ENCODE assay signal across 13 cellular contexts in genomic region chr7:69780377-69780776, GRCh38.
DNase-seq lines count a peak whose midpoint lies in the region; ATAC-seq, FAIRE-seq and TF ChIP-seq lines count a peak whose summit lies in the region.
"Had no signal": no experiment of that assay in that cellular context is flagged by ENCODE, and none has a peak within 500 bp of the region (broad histone marks: within the 10 kb centered on the region; RNA-seq: fewer than 3 reads in every experiment).

No MANE protein-coding gene starts in this region.

- DNase-seq in A172 (ENCODE audit: low spot score): peak; percentile 48
- DNase-seq in LNCaP clone FGC (ENCODE audit: low read depth): peak; percentile 6
- DNase-seq in NCI-H345 treated with DMSO at 0.1 percent for 48 hours (lab: John Stamatoyannopoulos, UW; ENCODE audit: unreplicated experiment): peak; percentile 55
- DNase-seq in bronchial epithelial cell (ENCODE audit: low read depth): peak; percentile 12
- no peak for DNase-seq in NCI-H1694 (lab: John Stamatoyannopoulos, UW)
- no peak for DNase-seq in CD1c-positive myeloid dendritic cell (ENCODE audit: extremely low spot score)
- DNase-seq in smooth muscle cell (lab: John Stamatoyannopoulos, UW; ENCODE audit: unreplicated experiment): no peak
- no peak for DNase-seq in lower lobe of right lung
- DNase-seq: activated CD4-positive, alpha-beta T cell treated with anti-CD3 and anti-CD28 coated beads, Interleukin-2, amount 10 ng/mL, durations not matched to agents 7 days and 5 days; heart left ventricle; Right ventricle myocardium superior; spleen had no signal

- no peaks in the 10 kb centered on the region for H3K79me2 ChIP-seq in smooth muscle cell (ENCODE audit: low read depth)

- H4K20me1 ChIP-seq in smooth muscle cell (ENCODE audit: low read depth): peaks cover 81% of the 10 kb centered on the region

- H3K36me3 ChIP-seq in bronchial epithelial cell (ENCODE audit: control insufficient read depth, insufficient read depth, low read length) (no peaks in the 10 kb centered on the region), smooth muscle cell (ENCODE audit: low read depth) (no peaks in the 10 kb centered on the region), lower lobe of right lung (no peaks in the 10 kb centered on the region)
- H3K36me3 ChIP-seq: heart left ventricle, spleen had no signal

- no peak for FAIRE-seq in bronchial epithelial cell (lab: Jason Lieb, UNC)

- H3K4me1 ChIP-seq in smooth muscle cell (ENCODE audit: low read depth): peaks cover 14% of the 10 kb centered on the region
- peaks cover 19% of the 10 kb centered on the region for H3K4me1 ChIP-seq in lower lobe of right lung
- H3K4me1 ChIP-seq: spleen had no signal

- H3K9me3 ChIP-seq in smooth muscle cell (replicated peaks; ENCODE audit: low read depth) (no peaks in the 10 kb centered on the region), lower lobe of right lung (no peaks in the 10 kb centered on the region)
- H3K9me3 ChIP-seq: heart left ventricle, spleen had no signal

- H3K27ac ChIP-seq in smooth muscle cell (ENCODE audit: low read depth) (no peak overlapping the region), lower lobe of right lung (no peak overlapping the region)
- H3K27ac ChIP-seq: heart left ventricle, spleen had no signal

- no peak overlapping the region for H2AFZ ChIP-seq in smooth muscle cell (ENCODE audit: low read depth)

- no peak for ATAC-seq in lower lobe of right lung
- ATAC-seq: HCT116, heart left ventricle had no signal

- H3K27me3 ChIP-seq in bronchial epithelial cell (ENCODE audit: control insufficient read depth, insufficient read depth, low read length): no peaks in the 10 kb centered on the region
- H3K27me3 ChIP-seq in smooth muscle cell (ENCODE audit: low read depth): no peaks in the 10 kb centered on the region
- no peaks in the 10 kb centered on the region for H3K27me3 ChIP-seq in lower lobe of right lung (ENCODE audit: low read depth)
- H3K27me3 ChIP-seq: heart left ventricle, spleen had no signal

- H3K4me3 ChIP-seq in LNCaP clone FGC (ENCODE audit: low read depth, low read length) (no peak overlapping the region), bronchial epithelial cell (ENCODE audit: low read depth, low read length) (no peak overlapping the region), smooth muscle cell (no peak overlapping the region), lower lobe of right lung (no peak overlapping the region)
- H3K4me3 ChIP-seq: heart left ventricle, spleen had no signal

- intact Hi-C loops in lower lobe of right lung (cut with DNase I): no loop called here

- H3K9ac ChIP-seq in smooth muscle cell (ENCODE audit: low read depth): no peak overlapping the region

- no peak overlapping the region for H3K4me2 ChIP-seq in smooth muscle cell

- WGBS in smooth muscle cell (ENCODE audit: low lambda C conversion rate): 67% methylated on average over 1 of the region's 1 CpG

- H3F3A ChIP-seq in smooth muscle cell (ENCODE audit: low read depth): peaks cover 10% of the 10 kb centered on the region

- TF ChIP-seq CTCF in LNCaP clone FGC (IDR thresholded peaks at IDR 0.05; ENCODE audit: control insufficient read depth, extremely low read depth, insufficient read depth) (no peak), bronchial epithelial cell (IDR thresholded peaks at IDR 0.05; ENCODE audit: insufficient read depth, low read length, severe bottlenecking) (no peak), smooth muscle cell (IDR thresholded peaks at IDR 0.05; ENCODE audit: borderline replicate concordance, insufficient read depth, poor library complexity, severe bottlenecking) (no peak), lower lobe of right lung (IDR thresholded peaks at IDR 0.05) (no peak)

Comparison
In these comparisons a context has a peak if more than half of its experiments do, and no peak if none do; other contexts are left out.
1. DNase-seq: peak in A172 (single experiment), LNCaP clone FGC (single experiment), NCI-H345 treated with DMSO at 0.1 percent for 48 hours (single experiment) and bronchial epithelial cell (single experiment); none in NCI-H1694 (single experiment), CD1c-positive myeloid dendritic cell (single experiment), smooth muscle cell (single experiment) and lower lobe of right lung (single experiment).